20 cellular contexts compared by ENCODE assay signal in genomic region chr12:117972341-117972740, GRCh38. TPM values are rescaled to one million over a fixed set of nuclear protein-coding genes. Genes with fewer than 3 reads are reported as not detected.
"Had no signal": no experiment of that assay in that cellular context is flagged by ENCODE, and none has a peak within 500 bp of the region (broad histone marks: within the 10 kb centered on the region; RNA-seq: fewer than 3 reads in every experiment).

No MANE protein-coding gene starts in this region.

- H3K4me2 ChIP-seq: hepatocyte had no signal

- H2AFZ ChIP-seq: hepatocyte had no signal

- H3K9me3 ChIP-seq: body of pancreas, ovary had no signal

- H3K4me3 ChIP-seq: body of pancreas, hepatocyte, ovary, psoas muscle, skin epidermis, stomach, upper lobe of left lung had no signal

- H3K27me3 ChIP-seq: body of pancreas, ovary had no signal

- H3K79me2 ChIP-seq: hepatocyte had no signal

- H3K4me1 ChIP-seq: psoas muscle had no signal

- ATAC-seq: activated CD8-positive, alpha-beta T cell treated with anti-CD3 and anti-CD28 coated beads, Interleukin-2, amount 10 ng/mL, durations not matched to agents 7 days and 5 days; body of pancreas; naive thymus-derived CD8-positive, alpha-beta T cell; psoas muscle; right cardiac atrium had no signal

- H3K27ac ChIP-seq: body of pancreas, epithelial cell of prostate, hepatocyte, ovary, psoas muscle, skin epidermis, stomach, upper lobe of left lung had no signal

- H3K36me3 ChIP-seq: ovary, stomach, upper lobe of left lung had no signal

- DNase-seq: activated CD4-positive, alpha-beta T cell treated with anti-CD3 and anti-CD28 coated beads, Interleukin-2, amount 10 ng/mL, durations not matched to agents 24 days and 14 days; activated CD4-positive, CD25-positive, alpha-beta regulatory T cell; activated CD8-positive, alpha-beta T cell treated with anti-CD3 and anti-CD28 coated beads, Interleukin-2, amount 10 ng/mL, durations not matched to agents 7 days and 5 days; activated naive CD4-positive, alpha-beta T cell treated with Interleukin-2 at 50 U/mL for 16 hours; activated T-cell treated with anti-CD3 and anti-CD28 coated beads, Interleukin-2, amount 50 U/mL, for 24 hours; body of pancreas; endodermal cell; foreskin fibroblast; mesenchymal stem cell; naive thymus-derived CD8-positive, alpha-beta T cell; ovary; psoas muscle; right cardiac atrium; stimulated activated CD4-positive, alpha-beta T cell treated with anti-CD3 and anti-CD28 coated beads, Interleukin-4, amount 100 ng/mL, for 1 hour; stomach; upper lobe of left lung had no signal

RNA-seq across cellular contexts. Expression of gene KSR2, which starts 3.6 kb away (rescaled TPM):
- total RNA-seq: activated CD8-positive, alpha-beta T cell treated with anti-CD3 and anti-CD28 coated beads, Interleukin-2, amount 10 ng/mL, durations not matched to agents 7 days and 5 days; cardiac septum; naive thymus-derived CD8-positive, alpha-beta T cell had no signal
- polyA plus RNA-seq: naive thymus-derived CD8-positive, alpha-beta T cell; ovary had no signal
